Comparison of ENCODE assay signal across 14 cellular contexts in the genomic region with DNA sequence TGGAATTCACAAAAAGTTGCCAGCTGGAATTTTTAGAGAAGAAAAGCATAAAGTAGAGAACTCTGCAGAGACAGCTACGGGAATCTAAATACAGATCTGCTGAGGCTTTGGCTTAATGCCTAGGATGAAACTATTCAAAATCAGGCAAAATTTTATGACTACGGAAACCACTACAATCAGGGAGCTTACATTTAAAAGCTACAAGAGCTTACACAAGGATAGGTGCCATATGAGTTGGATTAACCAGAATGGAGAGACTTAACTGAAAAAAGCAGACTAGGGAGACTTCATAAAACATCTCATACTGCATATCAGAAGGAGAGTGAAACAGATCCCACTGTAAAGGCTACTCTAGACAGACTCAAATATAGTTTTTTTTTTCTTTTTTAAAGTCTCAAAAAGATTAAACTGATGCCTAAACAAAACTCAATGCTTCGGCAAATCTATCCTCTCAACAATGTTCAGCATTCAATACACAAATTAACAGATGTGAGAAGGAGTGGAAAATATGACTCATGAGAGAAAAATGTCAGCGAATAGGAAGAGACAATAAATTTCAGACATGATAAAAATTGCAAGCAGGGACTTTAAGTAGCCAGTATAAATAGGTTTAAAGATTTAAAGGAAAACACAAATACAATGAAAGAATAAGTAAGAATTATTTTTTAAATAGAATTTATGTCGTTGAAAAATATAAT.
DNase-seq lines count a peak whose midpoint lies in the region; ATAC-seq, FAIRE-seq and TF ChIP-seq lines count a peak whose summit lies in the region.
"Had no signal": no experiment of that assay in that cellular context is flagged by ENCODE, and none has a peak within 500 bp of the region (broad histone marks: within the 10 kb centered on the region; RNA-seq: fewer than 3 reads in every experiment).

No MANE protein-coding gene starts in this region.

- H3K27me3 Mint-ChIP-seq in T-helper 17 cell = no peaks in the 10 kb centered on the region

- H3K27ac Mint-ChIP-seq in T-helper 17 cell = no peak overlapping the region
- H3K27ac Mint-ChIP-seq: neural progenitor cell, WTC11 had no signal

- no peak for TF ChIP-seq POLR2A in suprapubic skin (IDR thresholded peaks at IDR 0.05)
- no peak for TF ChIP-seq POLR2A in prostate gland (IDR thresholded peaks at IDR 0.05)

- DNase-seq in NOMO-1 (lab: John Stamatoyannopoulos, UW; ENCODE audit: unreplicated experiment in 2 of 2) = peak; percentile 12 to 30
- DNase-seq in NOMO-1 treated with dmso at 0.1 percent for 144 hours (lab: John Stamatoyannopoulos, UW; ENCODE audit: unreplicated experiment) = no peak
- DNase-seq in adipocyte (ENCODE audit: low read depth) = peak; percentile 81
- DNase-seq in frontal cortex (ENCODE audit: low spot score in 2 of 2) = no peak
- DNase-seq in suprapubic skin (ENCODE audit: low spot score in 2 of 2) = no peak
- DNase-seq in SKM-1 treated with dmso at 0.1 percent for 144 hours (lab: John Stamatoyannopoulos, UW; ENCODE audit: unreplicated experiment) = no peak
- no peak for DNase-seq in T-helper 17 cell
- DNase-seq in prostate gland (ENCODE audit: low spot score) = no peak
- DNase-seq: 8988T, dorsolateral prefrontal cortex, NCI-H1694 treated with DMSO at 0.1 percent for 48 hours had no signal

- H3K4me3 Mint-ChIP-seq in T-helper 17 cell = no peak overlapping the region
- H3K4me3 Mint-ChIP-seq: neural progenitor cell, WTC11 had no signal

- peak overlapping the region; percentile 12 for H3K27ac ChIP-seq in suprapubic skin
- H3K27ac ChIP-seq in prostate gland = no peak overlapping the region
- H3K27ac ChIP-seq: dorsolateral prefrontal cortex, neural progenitor cell had no signal

- H3K9me3 ChIP-seq in adipocyte (ENCODE audit: control insufficient read depth, low read length) (no peaks in the 10 kb centered on the region), suprapubic skin (no peaks in the 10 kb centered on the region), T-helper 17 cell (ENCODE audit: control insufficient read depth, low read length, poor library complexity, severe bottlenecking) (no peaks in the 10 kb centered on the region), prostate gland (no peaks in the 10 kb centered on the region)

- H3K36me3 Mint-ChIP-seq in T-helper 17 cell (ENCODE audit: low read depth) = no peaks in the 10 kb centered on the region
- H3K36me3 Mint-ChIP-seq: neural progenitor cell, WTC11 had no signal

- no peaks in the 10 kb centered on the region for H3K4me1 Mint-ChIP-seq in T-helper 17 cell

- WGBS in suprapubic skin = 29% methylated on average over 5 of the region's 5 CpGs
- 24% methylated on average over 5 of the region's 5 CpGs for WGBS in prostate gland

- H3K4me3 ChIP-seq in adipocyte (ENCODE audit: low read length) (peak overlapping the region; percentile 65), suprapubic skin (no peak overlapping the region), prostate gland (no peak overlapping the region)
- H3K4me3 ChIP-seq: dorsolateral prefrontal cortex, neural progenitor cell had no signal

- FAIRE-seq in frontal cortex (lab: Jason Lieb, UNC) = peak; percentile 31
- FAIRE-seq: GM19239 had no signal

- H3K27me3 ChIP-seq in adipocyte (replicated peaks; ENCODE audit: control insufficient read depth, insufficient read depth, low read length) = no peaks in the 10 kb centered on the region
- no peaks in the 10 kb centered on the region for H3K27me3 ChIP-seq in suprapubic skin
- no peaks in the 10 kb centered on the region for H3K27me3 ChIP-seq in prostate gland (replicated peaks; ENCODE audit: insufficient read depth)
- H3K27me3 ChIP-seq: dorsolateral prefrontal cortex, neural progenitor cell had no signal

- no peaks in the 10 kb centered on the region for H3K36me3 ChIP-seq in adipocyte (ENCODE audit: control insufficient read depth, insufficient read depth, low read length, severe bottlenecking)
- no peaks in the 10 kb centered on the region for H3K36me3 ChIP-seq in suprapubic skin
- no peaks in the 10 kb centered on the region for H3K36me3 ChIP-seq in prostate gland
- H3K36me3 ChIP-seq: neural progenitor cell had no signal

- H3K4me1 ChIP-seq in adipocyte (ENCODE audit: control insufficient read depth, insufficient read depth, low read length) = peaks cover 14% of the 10 kb centered on the region
- no peaks in the 10 kb centered on the region for H3K4me1 ChIP-seq in suprapubic skin
- H3K4me1 ChIP-seq in prostate gland (replicated peaks) = no peaks in the 10 kb centered on the region
- H3K4me1 ChIP-seq: neural progenitor cell had no signal

- TF ChIP-seq EP300 in suprapubic skin (IDR thresholded peaks at IDR 0.05) = no peak

- no peak for TF ChIP-seq CTCF in suprapubic skin (IDR thresholded peaks at IDR 0.05)
- no peak for TF ChIP-seq CTCF in prostate gland (IDR thresholded peaks at IDR 0.05)

- no peak for ATAC-seq in T-helper 17 cell
- ATAC-seq: WTC11 had no signal

- no peak overlapping the region for H3K9ac ChIP-seq in adipocyte (ENCODE audit: low read length)
- H3K9ac ChIP-seq: neural progenitor cell had no signal

- intact Hi-C loops in prostate gland (cut with DNase I) = no loop called here

Comparison
In these comparisons a context has a peak if more than half of its experiments do, and no peak if none do; other contexts are left out.
1. DNase-seq: peak in NOMO-1 (2 of 2) and adipocyte (single experiment); none in NOMO-1 treated with dmso at 0.1 percent for 144 hours (single experiment), frontal cortex (0 of 2), suprapubic skin (0 of 2), SKM-1 treated with dmso at 0.1 percent for 144 hours (single experiment), T-helper 17 cell (0 of 3) and prostate gland (single experiment).